In the genomic region with DNA sequence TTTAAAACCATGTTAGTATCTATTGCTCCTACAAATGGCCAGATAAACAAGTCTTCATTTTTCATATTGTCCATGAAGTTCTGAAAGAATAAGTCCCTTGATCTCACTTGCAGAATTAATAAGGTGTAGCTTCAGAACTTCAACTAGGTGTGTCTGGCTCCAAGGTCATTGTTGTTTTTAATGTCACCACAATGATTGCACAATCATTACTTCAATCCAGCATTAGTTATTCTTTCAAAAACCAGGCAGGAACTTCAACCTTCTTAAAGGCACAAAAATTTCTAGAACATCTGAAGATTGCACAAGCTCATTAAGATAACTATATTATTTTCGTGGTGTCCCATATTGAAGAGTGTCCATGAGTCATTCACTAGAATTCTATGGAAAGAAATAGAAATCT, we compare ENCODE assay signal across 2 cellular contexts.
TF ChIP-seq lines count a peak whose summit lies in the region.

No MANE protein-coding gene starts in this region.

TF ChIP-seq in HepG2, 621 proteins besides CTCF, POLR2A, EP300 and RAD21:
- TF ChIP-seq CEBPB (IDR thresholded peaks at IDR 0.05; ENCODE audit: borderline replicate concordance, low read depth, low read length) (peak; percentile 83), NFE2L1 (CRISPR knock-in tag; IDR thresholded peaks at IDR 0.05; ENCODE audit: borderline replicate concordance) (no peak), KDM5B (CRISPR knock-in tag; IDR thresholded peaks at IDR 0.05; ENCODE audit: borderline replicate concordance) (no peak), MAFF (IDR thresholded peaks at IDR 0.05; ENCODE audit: low read depth, low read length) (no peak), LCORL (IDR thresholded peaks at IDR 0.05) (no peak), LCORL (CRISPR knock-in tag; IDR thresholded peaks at IDR 0.05) (no peak), TOE1 (CRISPR knock-in tag; IDR thresholded peaks at IDR 0.05) (no peak), IRX3 (CRISPR knock-in tag; IDR thresholded peaks at IDR 0.05; ENCODE audit: borderline replicate concordance, low read depth) (no peak), ZNF768 (CRISPR knock-in tag; IDR thresholded peaks at IDR 0.05) (no peak)
- TF ChIP-seq, protein P1, sequence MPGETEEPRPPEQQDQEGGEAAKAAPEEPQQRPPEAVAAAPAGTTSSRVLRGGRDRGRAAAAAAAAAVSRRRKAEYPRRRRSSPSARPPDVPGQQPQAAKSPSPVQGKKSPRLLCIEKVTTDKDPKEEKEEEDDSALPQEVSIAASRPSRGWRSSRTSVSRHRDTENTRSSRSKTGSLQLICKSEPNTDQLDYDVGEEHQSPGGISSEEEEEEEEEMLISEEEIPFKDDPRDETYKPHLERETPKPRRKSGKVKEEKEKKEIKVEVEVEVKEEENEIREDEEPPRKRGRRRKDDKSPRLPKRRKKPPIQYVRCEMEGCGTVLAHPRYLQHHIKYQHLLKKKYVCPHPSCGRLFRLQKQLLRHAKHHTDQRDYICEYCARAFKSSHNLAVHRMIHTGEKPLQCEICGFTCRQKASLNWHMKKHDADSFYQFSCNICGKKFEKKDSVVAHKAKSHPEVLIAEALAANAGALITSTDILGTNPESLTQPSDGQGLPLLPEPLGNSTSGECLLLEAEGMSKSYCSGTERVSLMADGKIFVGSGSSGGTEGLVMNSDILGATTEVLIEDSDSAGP (CRISPR knock-in tag; IDR thresholded peaks at IDR 0.05; ENCODE audit: borderline replicate concordance), result no peak

TF ChIP-seq in K562, 482 proteins besides CTCF, POLR2A, EP300 and RAD21:
- no peak for TF ChIP-seq PHF20 (IDR thresholded peaks at IDR 0.05; ENCODE audit: partially characterized antibody)
- TF ChIP-seq ESRRA (IDR thresholded peaks at IDR 0.05; ENCODE audit: borderline replicate concordance, low read depth), result no peak
- no peak for TF ChIP-seq ELF4 (CRISPR knock-in tag; IDR thresholded peaks at IDR 0.05)
- peak; percentile 66 for TF ChIP-seq CEBPB (tag; IDR thresholded peaks at IDR 0.05)
- no peak for TF ChIP-seq ATF1 (CRISPR knock-in tag; IDR thresholded peaks at IDR 0.05)
- TF ChIP-seq ATF1 (tag; IDR thresholded peaks at IDR 0.05), result no peak
- no peak for TF ChIP-seq CEBPG (CRISPR knock-in tag; IDR thresholded peaks at IDR 0.05)
- peak in 1 of 2 experiments; percentile 75; a peak in 2 of 4 replicates for TF ChIP-seq CEBPG (tag; conservative IDR thresholded peaks at IDR 0.05 in 1 of 2, IDR thresholded peaks at IDR 0.05 in 1 of 2)
- TF ChIP-seq, protein P2, sequence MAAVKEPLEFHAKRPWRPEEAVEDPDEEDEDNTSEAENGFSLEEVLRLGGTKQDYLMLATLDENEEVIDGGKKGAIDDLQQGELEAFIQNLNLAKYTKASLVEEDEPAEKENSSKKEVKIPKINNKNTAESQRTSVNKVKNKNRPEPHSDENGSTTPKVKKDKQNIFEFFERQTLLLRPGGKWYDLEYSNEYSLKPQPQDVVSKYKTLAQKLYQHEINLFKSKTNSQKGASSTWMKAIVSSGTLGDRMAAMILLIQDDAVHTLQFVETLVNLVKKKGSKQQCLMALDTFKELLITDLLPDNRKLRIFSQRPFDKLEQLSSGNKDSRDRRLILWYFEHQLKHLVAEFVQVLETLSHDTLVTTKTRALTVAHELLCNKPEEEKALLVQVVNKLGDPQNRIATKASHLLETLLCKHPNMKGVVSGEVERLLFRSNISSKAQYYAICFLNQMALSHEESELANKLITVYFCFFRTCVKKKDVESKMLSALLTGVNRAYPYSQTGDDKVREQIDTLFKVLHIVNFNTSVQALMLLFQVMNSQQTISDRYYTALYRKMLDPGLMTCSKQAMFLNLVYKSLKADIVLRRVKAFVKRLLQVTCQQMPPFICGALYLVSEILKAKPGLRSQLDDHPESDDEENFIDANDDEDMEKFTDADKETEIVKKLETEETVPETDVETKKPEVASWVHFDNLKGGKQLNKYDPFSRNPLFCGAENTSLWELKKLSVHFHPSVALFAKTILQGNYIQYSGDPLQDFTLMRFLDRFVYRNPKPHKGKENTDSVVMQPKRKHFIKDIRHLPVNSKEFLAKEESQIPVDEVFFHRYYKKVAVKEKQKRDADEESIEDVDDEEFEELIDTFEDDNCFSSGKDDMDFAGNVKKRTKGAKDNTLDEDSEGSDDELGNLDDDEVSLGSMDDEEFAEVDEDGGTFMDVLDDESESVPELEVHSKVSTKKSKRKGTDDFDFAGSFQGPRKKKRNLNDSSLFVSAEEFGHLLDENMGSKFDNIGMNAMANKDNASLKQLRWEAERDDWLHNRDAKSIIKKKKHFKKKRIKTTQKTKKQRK (IDR thresholded peaks at IDR 0.05; ENCODE audit: borderline replicate concordance, low read depth, low read length), result no peak
- no peak for TF ChIP-seq MIER1 (IDR thresholded peaks at IDR 0.05; ENCODE audit: low read depth)
- TF ChIP-seq ZNF780A (CRISPR knock-in tag; IDR thresholded peaks at IDR 0.05), result no peak
